In genomic region chr14:61103541-61104339, GRCh38 we compare ENCODE assay signal across 8 cellular contexts.
DNase-seq lines count a peak whose midpoint lies in the region; ATAC-seq and TF ChIP-seq lines count a peak whose summit lies in the region.

No MANE protein-coding gene starts in this region.

- H3K27ac ChIP-seq in coronary artery = peak overlapping the region; percentile 63 to 86
- peak overlapping the region; percentile 87 for H3K27ac ChIP-seq in mesendoderm (ENCODE audit: low read depth, low read length)
- H3K27ac ChIP-seq in vagina = peak overlapping the region; percentile 78

- peak overlapping the region; percentile 86 for H2BK120ac ChIP-seq in mesendoderm (ENCODE audit: low read depth, low read length)

- intact Hi-C loops in vagina (cut with DNase I) = loop anchor here (5.0 kb wide), 1 partner anchor 689 kb away; no protein-coding TSS in a partner anchor

- no peaks in the 10 kb centered on the region for H3K79me1 ChIP-seq in mesendoderm (ENCODE audit: low read length)

- no peaks in the 10 kb centered on the region for H3K79me2 ChIP-seq in mesendoderm (ENCODE audit: control insufficient read depth, insufficient read depth, low read length)

- H3K4me2 ChIP-seq in mesendoderm (ENCODE audit: low read length) = no peak overlapping the region

- H4K5ac ChIP-seq in mesendoderm (ENCODE audit: low read length) = no peak overlapping the region

- DNase-seq in NT2/D1 (ENCODE audit: low read depth, low spot score) (peak; percentile 22), coronary artery (ENCODE audit: low spot score) (no peak), mesendoderm (peak; percentile 93), vagina (ENCODE audit: extremely low spot score in 2 of 2) (no peak), medulla oblongata (ENCODE audit: extremely low spot score) (no peak)

- TF ChIP-seq CTCF in coronary artery (IDR thresholded peaks at IDR 0.05) (no peak), vagina (IDR thresholded peaks at IDR 0.05) (no peak)

- H3K23ac ChIP-seq in mesendoderm (ENCODE audit: low read length) = no peak overlapping the region

- ATAC-seq in GM18511 (IDR thresholded peaks at IDR 0.05; ENCODE audit: unreplicated experiment) = peak; percentile 77
- peak; percentile 69 for ATAC-seq in HG02642 (IDR thresholded peaks at IDR 0.05; ENCODE audit: poor library complexity, unreplicated experiment)
- no peak for ATAC-seq in GM19467 (IDR thresholded peaks at IDR 0.05; ENCODE audit: unreplicated experiment)

- H3K27me3 ChIP-seq in NT2/D1 (ENCODE audit: insufficient read depth, insufficient read length) (no peaks in the 10 kb centered on the region), mesendoderm (ENCODE audit: insufficient read depth, low read length, poor library complexity) (no peaks in the 10 kb centered on the region), vagina (no peaks in the 10 kb centered on the region)

- no peak overlapping the region for H2BK15ac ChIP-seq in mesendoderm (replicated peaks; ENCODE audit: low read depth)

- H3K56ac ChIP-seq in mesendoderm (ENCODE audit: low read length) = peak overlapping the region; percentile 85

- WGBS in mesendoderm (ENCODE audit: extremely low coverage, insufficient coverage, low lambda C conversion rate) = no CpG with 5 or more reads among the region's 11 CpGs

- peak overlapping the region; percentile 76 for H2BK5ac ChIP-seq in mesendoderm (ENCODE audit: low read length)

- H3K9me3 ChIP-seq in NT2/D1 (ENCODE audit: insufficient read depth, low read length) = peaks cover 23% of the 10 kb centered on the region
- no peaks in the 10 kb centered on the region for H3K9me3 ChIP-seq in vagina

- TF ChIP-seq POLR2A in vagina (IDR thresholded peaks at IDR 0.05) = no peak

- H2AK5ac ChIP-seq in mesendoderm (ENCODE audit: low read length) = no peak overlapping the region

- H3K18ac ChIP-seq in mesendoderm (ENCODE audit: low read length) = peak overlapping the region; percentile 81

- H3K9ac ChIP-seq in NT2/D1 (ENCODE audit: insufficient read length, low read depth) = peak overlapping the region; percentile 17
- peak overlapping the region; percentile 24 for H3K9ac ChIP-seq in mesendoderm (ENCODE audit: low read length)

- H4K8ac ChIP-seq in mesendoderm (ENCODE audit: low read depth, low read length) = no peak overlapping the region

- peak overlapping the region; percentile 98 for H3K4ac ChIP-seq in mesendoderm (ENCODE audit: low read depth, low read length)

- H3K4me1 ChIP-seq in NT2/D1 (ENCODE audit: insufficient read depth, insufficient read length) = peaks cover 13% of the 10 kb centered on the region
- peaks cover 19% of the 10 kb centered on the region for H3K4me1 ChIP-seq in mesendoderm (ENCODE audit: control insufficient read depth, low read depth, low read length)
- peaks cover 53% of the 10 kb centered on the region for H3K4me1 ChIP-seq in vagina

- H3K4me3 ChIP-seq in NT2/D1 (ENCODE audit: insufficient read length, low read depth) (no peak overlapping the region), coronary artery (peak overlapping the region; percentile 44), mesendoderm (ENCODE audit: low read length) (no peak overlapping the region), vagina (peak overlapping the region in 1 of 2 donors; percentile 23)

- H3K36me3 ChIP-seq in NT2/D1 (ENCODE audit: insufficient read depth, insufficient read length, low read length) = no peaks in the 10 kb centered on the region
- no peaks in the 10 kb centered on the region for H3K36me3 ChIP-seq in mesendoderm (ENCODE audit: control insufficient read depth, insufficient read depth, low read length)
- no peaks in the 10 kb centered on the region for H3K36me3 ChIP-seq in vagina

Comparison
In these comparisons a context has a peak if more than half of its experiments do, and no peak if none do; other contexts are left out.
1. DNase-seq: peak in NT2/D1 (single experiment) and mesendoderm (single experiment); none in coronary artery (single experiment), vagina (0 of 2) and medulla oblongata (single experiment).
2. Peak in every context shown above with its lines, with median percentiles within 50 percentile points of each other: H3K27ac ChIP-seq.